ENCODE assay signal across 26 cellular contexts in genomic region chr7:35548291-35548690, GRCh38.
"Had no signal": no experiment of that assay in that cellular context is flagged by ENCODE, and none has a peak within 500 bp of the region (broad histone marks: within the 10 kb centered on the region; RNA-seq: fewer than 3 reads in every experiment).

No MANE protein-coding gene starts in this region.

- H3K27ac ChIP-seq: neural progenitor cell, pancreas, prostate gland, right lobe of liver, sigmoid colon, stomach, thoracic aorta, thyroid gland, tibial nerve, upper lobe of left lung had no signal

- H3K4me1 Mint-ChIP-seq: nephron; stimulated activated effector memory CD8-positive, alpha-beta T cell treated with anti-CD3 and anti-CD28 coated beads, Interleukin-12 subunit alpha, Interleukin-12 subunit beta, amount 100 ng/mL, for 72 hours; stimulated activated naive B cell treated with anti-CD40 and anti-IgM and Interleukin-4, amounts not matched to agents 10 μg/mL and 1 μg/mL and 100 μg/mL, for 72 hours had no signal

- H3K4me1 ChIP-seq: neural progenitor cell, pancreas, prostate gland, right lobe of liver, stomach, thyroid gland, tibial nerve had no signal

- H3K27me3 ChIP-seq: neural progenitor cell, pancreas, right lobe of liver, sigmoid colon, thyroid gland, tibial nerve, upper lobe of left lung had no signal

- H3K9ac ChIP-seq: neural progenitor cell had no signal

- H3K27ac Mint-ChIP-seq: naive thymus-derived CD4-positive, alpha-beta T cell; natural killer cell; nephron; neural progenitor cell; stimulated activated effector memory CD8-positive, alpha-beta T cell treated with anti-CD3 and anti-CD28 coated beads, Interleukin-12 subunit alpha, Interleukin-12 subunit beta, amount 100 ng/mL, for 72 hours; stimulated activated naive B cell treated with anti-CD40 and anti-IgM and Interleukin-4, amounts not matched to agents 10 μg/mL and 1 μg/mL and 100 μg/mL, for 72 hours; stimulated activated naive CD8-positive, alpha-beta T cell treated with anti-CD3 and anti-CD28 coated beads, Interleukin-15, Interleukin-2, amounts not matched to agents 100 ng/mL and 50 ng/mL, for 24 hours had no signal

- DNase-seq: naive thymus-derived CD4-positive, alpha-beta T cell; natural killer cell; occipital lobe; pancreas; retina; right cardiac atrium; right lobe of liver; sigmoid colon; small intestine; stimulated activated CD4-positive, alpha-beta T cell treated with anti-CD3 and anti-CD28 coated beads, Interleukin-15, amount 100 ng/mL, for 24 hours; stimulated activated CD4-positive, alpha-beta T cell treated with anti-CD3 and anti-CD28 coated beads, Interleukin-2, amount 100 ng/mL, for 24 hours; stimulated activated CD4-positive, alpha-beta T cell treated with anti-CD3 and anti-CD28 coated beads, Interleukin-2, amount 100 ng/mL, for 48 hours; stimulated activated CD4-positive, alpha-beta T cell treated with anti-CD3 and anti-CD28 coated beads, Interleukin-4, amount 100 ng/mL, for 24 hours; stimulated activated naive B cell treated with anti-CD40 and anti-IgM and Interleukin-4, amounts not matched to agents 10 μg/mL and 1 μg/mL and 100 μg/mL, for 72 hours; stimulated activated naive CD4-positive, alpha-beta T cell treated with Interleukin-2 at 50 U/mL for 16 hours; stomach; thyroid gland; trophoblast cell; upper lobe of left lung had no signal

- H3K9me3 Mint-ChIP-seq: naive thymus-derived CD4-positive, alpha-beta T cell; natural killer cell; nephron; neural progenitor cell; stimulated activated effector memory CD8-positive, alpha-beta T cell treated with anti-CD3 and anti-CD28 coated beads, Interleukin-12 subunit alpha, Interleukin-12 subunit beta, amount 100 ng/mL, for 72 hours; stimulated activated naive B cell treated with anti-CD40 and anti-IgM and Interleukin-4, amounts not matched to agents 10 μg/mL and 1 μg/mL and 100 μg/mL, for 72 hours; stimulated activated naive CD8-positive, alpha-beta T cell treated with anti-CD3 and anti-CD28 coated beads, Interleukin-15, Interleukin-2, amounts not matched to agents 100 ng/mL and 50 ng/mL, for 24 hours had no signal

- H3K4me3 Mint-ChIP-seq: naive thymus-derived CD4-positive, alpha-beta T cell; natural killer cell; nephron; neural progenitor cell; stimulated activated effector memory CD8-positive, alpha-beta T cell treated with anti-CD3 and anti-CD28 coated beads, Interleukin-12 subunit alpha, Interleukin-12 subunit beta, amount 100 ng/mL, for 72 hours; stimulated activated naive B cell treated with anti-CD40 and anti-IgM and Interleukin-4, amounts not matched to agents 10 μg/mL and 1 μg/mL and 100 μg/mL, for 72 hours; stimulated activated naive CD8-positive, alpha-beta T cell treated with anti-CD3 and anti-CD28 coated beads, Interleukin-15, Interleukin-2, amounts not matched to agents 100 ng/mL and 50 ng/mL, for 24 hours had no signal

- H3K4me3 ChIP-seq: neural progenitor cell, pancreas, prostate gland, right lobe of liver, sigmoid colon, stomach, thoracic aorta, thyroid gland, tibial nerve, upper lobe of left lung had no signal

- H3K9me3 ChIP-seq: pancreas, prostate gland, right lobe of liver, sigmoid colon, stomach, thoracic aorta, thyroid gland, tibial nerve, upper lobe of left lung had no signal

- H3K36me3 Mint-ChIP-seq: naive thymus-derived CD4-positive, alpha-beta T cell; natural killer cell; neural progenitor cell; stimulated activated effector memory CD8-positive, alpha-beta T cell treated with anti-CD3 and anti-CD28 coated beads, Interleukin-12 subunit alpha, Interleukin-12 subunit beta, amount 100 ng/mL, for 72 hours; stimulated activated naive B cell treated with anti-CD40 and anti-IgM and Interleukin-4, amounts not matched to agents 10 μg/mL and 1 μg/mL and 100 μg/mL, for 72 hours had no signal

- H3K36me3 ChIP-seq: neural progenitor cell, pancreas, prostate gland, right lobe of liver, sigmoid colon, stomach, thoracic aorta, thyroid gland, tibial nerve, upper lobe of left lung had no signal
